ENCODE assay signal across 20 cellular contexts in the genomic region with DNA sequence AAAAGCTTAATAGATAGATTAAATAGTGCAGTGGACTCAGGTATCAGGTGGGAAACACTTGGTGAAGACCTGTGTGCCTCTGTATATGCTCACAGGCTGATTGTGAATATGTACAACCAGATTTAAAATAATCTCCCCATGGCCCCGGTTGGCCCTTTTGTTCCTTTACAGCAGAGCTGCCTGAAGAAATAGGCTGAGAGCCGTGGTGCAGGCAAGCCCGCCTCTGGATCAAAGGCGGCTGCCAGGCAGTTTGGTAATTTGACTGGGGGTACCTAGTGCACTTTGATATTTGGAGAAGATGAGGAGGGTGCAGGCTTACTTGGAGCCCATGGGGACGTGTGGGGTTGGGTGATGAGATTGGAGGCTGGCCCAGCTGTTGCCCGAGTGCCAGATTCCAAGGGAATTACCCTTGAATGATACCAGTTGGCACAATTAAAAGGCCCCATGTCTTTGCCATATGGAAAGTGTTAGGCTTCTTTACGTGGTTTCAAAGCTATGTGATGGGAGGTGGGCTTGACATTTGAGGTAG.
"Had no signal": no experiment of that assay in that cellular context is flagged by ENCODE, and none has a peak within 500 bp of the region (broad histone marks: within the 10 kb centered on the region; RNA-seq: fewer than 3 reads in every experiment).

No MANE protein-coding gene starts in this region.

- H3K4me3 ChIP-seq: coronary artery, hepatocyte, lung, right atrium auricular region, sigmoid colon, skin epidermis, stomach had no signal

- H3K9me3 ChIP-seq: right atrium auricular region, sigmoid colon, stomach had no signal

- H3K4me3 Mint-ChIP-seq: type B pancreatic cell had no signal

- H3K36me3 ChIP-seq: right atrium auricular region had no signal

- DNase-seq: effector memory CD4-positive, alpha-beta T cell; foreskin keratinocyte; head of caudate nucleus; kidney; left cardiac atrium; left ventricle myocardium superior; mesenchymal stem cell; naive thymus-derived CD4-positive, alpha-beta T cell; posterior cingulate gyrus; sigmoid colon; stimulated activated CD4-positive, alpha-beta T cell treated with anti-CD3 and anti-CD28 coated beads, Interleukin-12 subunit alpha, Interleukin-12 subunit beta, amount 100 ng/mL, for 4 hours; stimulated activated naive CD4-positive, alpha-beta T cell; stomach had no signal

- H3K27me3 ChIP-seq: right atrium auricular region, sigmoid colon had no signal

- ATAC-seq: esophagus mucosa; foreskin keratinocyte; left cardiac atrium; left ventricle myocardium superior; naive thymus-derived CD4-positive, alpha-beta T cell had no signal

- H3K27ac Mint-ChIP-seq: type B pancreatic cell had no signal

- H3K27ac ChIP-seq: foreskin keratinocyte, hepatocyte, right atrium auricular region, skin epidermis, stomach had no signal

- H3K9me3 Mint-ChIP-seq: type B pancreatic cell had no signal

- H3K4me1 ChIP-seq: foreskin keratinocyte had no signal
